Comparison of ENCODE assay signal across 1 cellular context in the genomic region with DNA sequence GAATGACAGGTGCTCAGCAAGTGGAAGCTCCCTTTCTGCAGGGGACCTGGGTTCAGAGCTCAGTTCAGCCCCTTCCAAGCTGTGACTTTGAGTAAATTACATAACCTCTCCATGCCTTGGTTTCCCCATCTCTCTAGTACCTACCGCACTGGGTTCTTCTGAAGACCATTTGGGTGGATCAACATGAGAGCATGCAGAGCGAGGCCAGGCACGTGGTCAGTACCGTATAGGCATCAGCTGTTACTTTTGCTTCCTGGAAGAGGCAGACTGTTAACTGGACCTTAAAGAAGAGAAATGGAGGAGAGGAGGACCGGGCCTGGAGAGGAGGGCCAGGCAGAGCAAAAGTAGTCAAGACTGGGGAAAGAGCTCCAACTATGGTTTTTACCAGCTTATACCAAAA.
TF ChIP-seq lines count a peak whose summit lies in the region.

No MANE protein-coding gene starts in this region.

TF ChIP-seq in K562, 482 proteins besides CTCF, POLR2A, EP300 and RAD21:
- no peak for TF ChIP-seq ZNF165 (CRISPR knock-in tag; IDR thresholded peaks at IDR 0.05; ENCODE audit: borderline replicate concordance)
- TF ChIP-seq, protein P1, sequence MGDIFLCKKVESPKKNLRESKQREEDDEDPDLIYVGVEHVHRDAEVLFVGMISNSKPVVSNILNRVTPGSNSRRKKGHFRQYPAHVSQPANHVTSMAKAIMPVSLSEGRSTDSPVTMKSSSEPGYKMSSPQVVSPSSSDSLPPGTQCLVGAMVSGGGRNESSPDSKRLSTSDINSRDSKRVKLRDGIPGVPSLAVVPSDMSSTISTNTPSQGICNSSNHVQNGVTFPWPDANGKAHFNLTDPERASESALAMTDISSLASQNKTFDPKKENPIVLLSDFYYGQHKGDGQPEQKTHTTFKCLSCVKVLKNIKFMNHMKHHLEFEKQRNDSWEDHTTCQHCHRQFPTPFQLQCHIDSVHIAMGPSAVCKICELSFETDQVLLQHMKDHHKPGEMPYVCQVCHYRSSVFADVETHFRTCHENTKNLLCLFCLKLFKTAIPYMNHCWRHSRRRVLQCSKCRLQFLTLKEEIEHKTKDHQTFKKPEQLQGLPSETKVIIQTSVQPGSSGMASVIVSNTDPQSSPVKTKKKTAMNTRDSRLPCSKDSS (IDR thresholded peaks at IDR 0.05; ENCODE audit: low read depth, partially characterized antibody) = no peak
- no peak for TF ChIP-seq CXXC5 (CRISPR knock-in tag; IDR thresholded peaks at IDR 0.05)
- TF ChIP-seq GABPB2 (CRISPR knock-in tag; conservative IDR thresholded peaks at IDR 0.05) = no peak
- no peak for TF ChIP-seq NFXL1 (CRISPR knock-in tag; IDR thresholded peaks at IDR 0.05)
- no peak for TF ChIP-seq ZNF124 (CRISPR knock-in tag; IDR thresholded peaks at IDR 0.05)
- no peak for TF ChIP-seq MAZ (CRISPR knock-in tag; conservative IDR thresholded peaks at IDR 0.05 in 1 of 2, IDR thresholded peaks at IDR 0.05 in 1 of 2)
- TF ChIP-seq, protein P2, sequence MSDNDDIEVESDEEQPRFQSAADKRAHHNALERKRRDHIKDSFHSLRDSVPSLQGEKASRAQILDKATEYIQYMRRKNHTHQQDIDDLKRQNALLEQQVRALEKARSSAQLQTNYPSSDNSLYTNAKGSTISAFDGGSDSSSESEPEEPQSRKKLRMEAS (CRISPR knock-in tag; IDR thresholded peaks at IDR 0.05) = 0 out of 2 replicates have a peak, but pooled peaks have one; percentile 23
- TF ChIP-seq, protein P3, sequence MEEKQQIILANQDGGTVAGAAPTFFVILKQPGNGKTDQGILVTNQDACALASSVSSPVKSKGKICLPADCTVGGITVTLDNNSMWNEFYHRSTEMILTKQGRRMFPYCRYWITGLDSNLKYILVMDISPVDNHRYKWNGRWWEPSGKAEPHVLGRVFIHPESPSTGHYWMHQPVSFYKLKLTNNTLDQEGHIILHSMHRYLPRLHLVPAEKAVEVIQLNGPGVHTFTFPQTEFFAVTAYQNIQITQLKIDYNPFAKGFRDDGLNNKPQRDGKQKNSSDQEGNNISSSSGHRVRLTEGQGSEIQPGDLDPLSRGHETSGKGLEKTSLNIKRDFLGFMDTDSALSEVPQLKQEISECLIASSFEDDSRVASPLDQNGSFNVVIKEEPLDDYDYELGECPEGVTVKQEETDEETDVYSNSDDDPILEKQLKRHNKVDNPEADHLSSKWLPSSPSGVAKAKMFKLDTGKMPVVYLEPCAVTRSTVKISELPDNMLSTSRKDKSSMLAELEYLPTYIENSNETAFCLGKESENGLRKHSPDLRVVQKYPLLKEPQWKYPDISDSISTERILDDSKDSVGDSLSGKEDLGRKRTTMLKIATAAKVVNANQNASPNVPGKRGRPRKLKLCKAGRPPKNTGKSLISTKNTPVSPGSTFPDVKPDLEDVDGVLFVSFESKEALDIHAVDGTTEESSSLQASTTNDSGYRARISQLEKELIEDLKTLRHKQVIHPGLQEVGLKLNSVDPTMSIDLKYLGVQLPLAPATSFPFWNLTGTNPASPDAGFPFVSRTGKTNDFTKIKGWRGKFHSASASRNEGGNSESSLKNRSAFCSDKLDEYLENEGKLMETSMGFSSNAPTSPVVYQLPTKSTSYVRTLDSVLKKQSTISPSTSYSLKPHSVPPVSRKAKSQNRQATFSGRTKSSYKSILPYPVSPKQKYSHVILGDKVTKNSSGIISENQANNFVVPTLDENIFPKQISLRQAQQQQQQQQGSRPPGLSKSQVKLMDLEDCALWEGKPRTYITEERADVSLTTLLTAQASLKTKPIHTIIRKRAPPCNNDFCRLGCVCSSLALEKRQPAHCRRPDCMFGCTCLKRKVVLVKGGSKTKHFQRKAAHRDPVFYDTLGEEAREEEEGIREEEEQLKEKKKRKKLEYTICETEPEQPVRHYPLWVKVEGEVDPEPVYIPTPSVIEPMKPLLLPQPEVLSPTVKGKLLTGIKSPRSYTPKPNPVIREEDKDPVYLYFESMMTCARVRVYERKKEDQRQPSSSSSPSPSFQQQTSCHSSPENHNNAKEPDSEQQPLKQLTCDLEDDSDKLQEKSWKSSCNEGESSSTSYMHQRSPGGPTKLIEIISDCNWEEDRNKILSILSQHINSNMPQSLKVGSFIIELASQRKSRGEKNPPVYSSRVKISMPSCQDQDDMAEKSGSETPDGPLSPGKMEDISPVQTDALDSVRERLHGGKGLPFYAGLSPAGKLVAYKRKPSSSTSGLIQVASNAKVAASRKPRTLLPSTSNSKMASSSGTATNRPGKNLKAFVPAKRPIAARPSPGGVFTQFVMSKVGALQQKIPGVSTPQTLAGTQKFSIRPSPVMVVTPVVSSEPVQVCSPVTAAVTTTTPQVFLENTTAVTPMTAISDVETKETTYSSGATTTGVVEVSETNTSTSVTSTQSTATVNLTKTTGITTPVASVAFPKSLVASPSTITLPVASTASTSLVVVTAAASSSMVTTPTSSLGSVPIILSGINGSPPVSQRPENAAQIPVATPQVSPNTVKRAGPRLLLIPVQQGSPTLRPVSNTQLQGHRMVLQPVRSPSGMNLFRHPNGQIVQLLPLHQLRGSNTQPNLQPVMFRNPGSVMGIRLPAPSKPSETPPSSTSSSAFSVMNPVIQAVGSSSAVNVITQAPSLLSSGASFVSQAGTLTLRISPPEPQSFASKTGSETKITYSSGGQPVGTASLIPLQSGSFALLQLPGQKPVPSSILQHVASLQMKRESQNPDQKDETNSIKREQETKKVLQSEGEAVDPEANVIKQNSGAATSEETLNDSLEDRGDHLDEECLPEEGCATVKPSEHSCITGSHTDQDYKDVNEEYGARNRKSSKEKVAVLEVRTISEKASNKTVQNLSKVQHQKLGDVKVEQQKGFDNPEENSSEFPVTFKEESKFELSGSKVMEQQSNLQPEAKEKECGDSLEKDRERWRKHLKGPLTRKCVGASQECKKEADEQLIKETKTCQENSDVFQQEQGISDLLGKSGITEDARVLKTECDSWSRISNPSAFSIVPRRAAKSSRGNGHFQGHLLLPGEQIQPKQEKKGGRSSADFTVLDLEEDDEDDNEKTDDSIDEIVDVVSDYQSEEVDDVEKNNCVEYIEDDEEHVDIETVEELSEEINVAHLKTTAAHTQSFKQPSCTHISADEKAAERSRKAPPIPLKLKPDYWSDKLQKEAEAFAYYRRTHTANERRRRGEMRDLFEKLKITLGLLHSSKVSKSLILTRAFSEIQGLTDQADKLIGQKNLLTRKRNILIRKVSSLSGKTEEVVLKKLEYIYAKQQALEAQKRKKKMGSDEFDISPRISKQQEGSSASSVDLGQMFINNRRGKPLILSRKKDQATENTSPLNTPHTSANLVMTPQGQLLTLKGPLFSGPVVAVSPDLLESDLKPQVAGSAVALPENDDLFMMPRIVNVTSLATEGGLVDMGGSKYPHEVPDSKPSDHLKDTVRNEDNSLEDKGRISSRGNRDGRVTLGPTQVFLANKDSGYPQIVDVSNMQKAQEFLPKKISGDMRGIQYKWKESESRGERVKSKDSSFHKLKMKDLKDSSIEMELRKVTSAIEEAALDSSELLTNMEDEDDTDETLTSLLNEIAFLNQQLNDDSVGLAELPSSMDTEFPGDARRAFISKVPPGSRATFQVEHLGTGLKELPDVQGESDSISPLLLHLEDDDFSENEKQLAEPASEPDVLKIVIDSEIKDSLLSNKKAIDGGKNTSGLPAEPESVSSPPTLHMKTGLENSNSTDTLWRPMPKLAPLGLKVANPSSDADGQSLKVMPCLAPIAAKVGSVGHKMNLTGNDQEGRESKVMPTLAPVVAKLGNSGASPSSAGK (IDR thresholded peaks at IDR 0.05) = peak; percentile 60; the same call in 1 of the 2 replicates
- TF ChIP-seq ZKSCAN3 (CRISPR knock-in tag; IDR thresholded peaks at IDR 0.05) = no peak
- TF ChIP-seq TARDBP (IDR thresholded peaks at IDR 0.05) = no peak
- TF ChIP-seq ZNF699 (CRISPR knock-in tag; IDR thresholded peaks at IDR 0.05; ENCODE audit: insufficient replicate concordance) = no peak
